In genomic region chr1:20328201-20328600, GRCh38 we compare ENCODE assay signal across 23 cellular contexts. TPM values are rescaled to one million over a fixed set of nuclear protein-coding genes. Genes with fewer than 3 reads are reported as not detected.
DNase-seq lines count a peak whose midpoint lies in the region; ATAC-seq and TF ChIP-seq lines count a peak whose summit lies in the region.
"Had no signal": no experiment of that assay in that cellular context is flagged by ENCODE, and none has a peak within 500 bp of the region (broad histone marks: within the 10 kb centered on the region; RNA-seq: fewer than 3 reads in every experiment).

No MANE protein-coding gene starts in this region.

- H3K27ac Mint-ChIP-seq in GM23338 = no peak overlapping the region
- no peak overlapping the region for H3K27ac Mint-ChIP-seq in activated naive CD4-positive, alpha-beta T cell treated with anti-CD3 and anti-CD28 coated beads, Interleukin-2, amount 50 U/mL, for 72 hours
- H3K27ac Mint-ChIP-seq: CD14-positive monocyte; CD4-positive, alpha-beta T cell had no signal

- H2AFZ ChIP-seq in GM23338 (no peak overlapping the region), parathyroid adenoma (peak overlapping the region; percentile 58)

- H4K20me1 ChIP-seq in GM23338 (replicated peaks; ENCODE audit: insufficient read depth) = no peaks in the 10 kb centered on the region
- H4K20me1 ChIP-seq: BLaER1 treated with 17β-estradiol and CSF1 and Interleukin-3, amounts not matched to agents 10 nM and 100 nM had no signal

- no peak overlapping the region for H3K4me2 ChIP-seq in GM23338
- H3K4me2 ChIP-seq in parathyroid adenoma (ENCODE audit: low read length) = no peak overlapping the region
- H3K4me2 ChIP-seq: A549 had no signal

- DNase-seq in GM23338 (ENCODE audit: low spot score) (peak; percentile 3), OCI-M1 (lab: John Stamatoyannopoulos, UW) (peak; percentile 1), upper lobe of right lung (peak; percentile 35), SKM-1 (lab: John Stamatoyannopoulos, UW; ENCODE audit: unreplicated experiment) (no peak), NCI-H774 (lab: John Stamatoyannopoulos, UW) (no peak)
- no peak for DNase-seq in activated naive CD4-positive, alpha-beta T cell treated with anti-CD3 and anti-CD28 coated beads, Interleukin-2, amount 50 U/mL, for 72 hours (ENCODE audit: low spot score in 2 of 2)
- DNase-seq: 8988T; ACHN; AML-193; BE2C; CD4-positive, alpha-beta T cell; CD8-positive, alpha-beta memory T cell; DMS 273 treated with DMSO at 0.1 percent for 48 hours; DMS79; EL; GDM1; GOT3 had no signal

- H3K27me3 Mint-ChIP-seq in GM23338 (ENCODE audit: insufficient read depth, low read depth, poor library complexity) = no peaks in the 10 kb centered on the region

- no peak overlapping the region for H3K9ac ChIP-seq in parathyroid adenoma
- H3K9ac ChIP-seq: BLaER1 treated with 17β-estradiol and CSF1 and Interleukin-3, amounts not matched to agents 10 nM and 100 nM had no signal

- H3K4me3 ChIP-seq in GM23338 (no peak overlapping the region), parathyroid adenoma (ENCODE audit: low read depth, low read length) (no peak overlapping the region), upper lobe of right lung (no peak overlapping the region)
- H3K4me3 ChIP-seq: A549; BLaER1 treated with 17β-estradiol and CSF1 and Interleukin-3, amounts not matched to agents 10 nM and 100 nM; GM12878; HAP-1 had no signal

- H3K4me1 ChIP-seq in GM23338 (ENCODE audit: insufficient read depth) = no peaks in the 10 kb centered on the region
- H3K4me1 ChIP-seq in parathyroid adenoma = peaks cover 35% of the 10 kb centered on the region
- H3K4me1 ChIP-seq in upper lobe of right lung = peaks cover 7% of the 10 kb centered on the region
- H3K4me1 ChIP-seq: A549, HAP-1 had no signal

- no peaks in the 10 kb centered on the region for H3K79me2 ChIP-seq in GM23338 (replicated peaks; ENCODE audit: insufficient read depth)
- no peaks in the 10 kb centered on the region for H3K79me2 ChIP-seq in parathyroid adenoma

- ATAC-seq in GM23338 (no peak), upper lobe of right lung (no peak)
- no peak for ATAC-seq in activated naive CD4-positive, alpha-beta T cell treated with anti-CD3 and anti-CD28 coated beads, Interleukin-2, amount 50 U/mL, for 72 hours
- ATAC-seq: A549, GM12878 had no signal

- H3K36me3 Mint-ChIP-seq in GM23338 (ENCODE audit: low read depth) = no peaks in the 10 kb centered on the region
- H3K36me3 Mint-ChIP-seq in activated naive CD4-positive, alpha-beta T cell treated with anti-CD3 and anti-CD28 coated beads, Interleukin-2, amount 50 U/mL, for 72 hours = no peaks in the 10 kb centered on the region
- H3K36me3 Mint-ChIP-seq: CD14-positive monocyte; CD8-positive, alpha-beta memory T cell had no signal

- no peaks in the 10 kb centered on the region for H3F3A ChIP-seq in GM23338 (replicated peaks; ENCODE audit: low read depth)

- no peaks in the 10 kb centered on the region for H3K9me3 ChIP-seq in parathyroid adenoma (ENCODE audit: control insufficient read depth, low read length)
- no peaks in the 10 kb centered on the region for H3K9me3 ChIP-seq in upper lobe of right lung
- H3K9me3 ChIP-seq: A549; BE2C; BLaER1 treated with 17β-estradiol and CSF1 and Interleukin-3, amounts not matched to agents 10 nM and 100 nM; HAP-1 had no signal

- no peaks in the 10 kb centered on the region for H3K9me3 Mint-ChIP-seq in GM23338
- no peaks in the 10 kb centered on the region for H3K9me3 Mint-ChIP-seq in activated naive CD4-positive, alpha-beta T cell treated with anti-CD3 and anti-CD28 coated beads, Interleukin-2, amount 50 U/mL, for 72 hours
- H3K9me3 Mint-ChIP-seq: CD4-positive, alpha-beta T cell; CD8-positive, alpha-beta memory T cell had no signal

- H3K4me3 Mint-ChIP-seq in GM23338 = no peak overlapping the region
- H3K4me3 Mint-ChIP-seq: CD14-positive monocyte; CD4-positive, alpha-beta T cell; CD8-positive, alpha-beta memory T cell had no signal

- TF ChIP-seq CTCF in GM23338 (conservative IDR thresholded peaks at IDR 0.05; ENCODE audit: low read depth in 2 of 2) (no peak), parathyroid adenoma (IDR thresholded peaks at IDR 0.05) (no peak), upper lobe of right lung (IDR thresholded peaks at IDR 0.05) (no peak)

- H3K27me3 ChIP-seq in GM23338 (ENCODE audit: insufficient read depth) = no peaks in the 10 kb centered on the region
- no peaks in the 10 kb centered on the region for H3K27me3 ChIP-seq in parathyroid adenoma (ENCODE audit: control insufficient read depth, insufficient read depth, low read length)
- H3K27me3 ChIP-seq in upper lobe of right lung = peaks cover 7% of the 10 kb centered on the region
- H3K27me3 ChIP-seq: BE2C; BLaER1 treated with 17β-estradiol and CSF1 and Interleukin-3, amounts not matched to agents 10 nM and 100 nM had no signal

- H3K36me3 ChIP-seq in GM23338 (ENCODE audit: insufficient read depth) (no peaks in the 10 kb centered on the region), parathyroid adenoma (ENCODE audit: control insufficient read depth, insufficient read depth, low read length) (no peaks in the 10 kb centered on the region), upper lobe of right lung (no peaks in the 10 kb centered on the region)
- H3K36me3 ChIP-seq: BE2C; BLaER1 treated with 17β-estradiol and CSF1 and Interleukin-3, amounts not matched to agents 10 nM and 100 nM; HAP-1 had no signal

- peaks cover 8% of the 10 kb centered on the region for H3K4me1 Mint-ChIP-seq in GM23338
- H3K4me1 Mint-ChIP-seq: CD14-positive monocyte had no signal

- H3K27ac ChIP-seq in GM23338 (ENCODE audit: low read depth) = no peak overlapping the region
- peak overlapping the region; percentile 73 for H3K27ac ChIP-seq in parathyroid adenoma
- no peak overlapping the region for H3K27ac ChIP-seq in upper lobe of right lung
- H3K27ac ChIP-seq: A549; BLaER1 treated with 17β-estradiol and CSF1 and Interleukin-3, amounts not matched to agents 10 nM and 100 nM had no signal

- H3K9me2 ChIP-seq in GM23338 (ENCODE audit: insufficient read depth) = no peaks in the 10 kb centered on the region

- intact Hi-C loops in upper lobe of right lung (cut with DNase I) = no loop called here

TF ChIP-seq in GM23338, 12 proteins besides CTCF, POLR2A, EP300 and RAD21 (continues in another document):
- no peak for TF ChIP-seq NANOG (IDR thresholded peaks at IDR 0.05; ENCODE audit: borderline replicate concordance)
- TF ChIP-seq ZNF331 (CRISPR knock-in tag; IDR thresholded peaks at IDR 0.05; ENCODE audit: low read depth) = no peak
- TF ChIP-seq CREB1 (CRISPR knock-in tag; IDR thresholded peaks at IDR 0.05; ENCODE audit: low read depth) = no peak
- TF ChIP-seq JUNB (IDR thresholded peaks at IDR 0.05; ENCODE audit: unreplicated experiment) = no peak

RNA-seq across cellular contexts. Expression of gene VWA5B1, which starts 37.5 kb away (rescaled TPM):
- 0.70 and 1.0 TPM in 2 replicates for total RNA-seq in GM23338 (2014; rRNA removed; shearing (Covaris generic))
- polyA plus RNA-seq in GM23338 (2016; fragmentation: Nextera tagmentation; extraction: Ambion mirVana) = 0.16 TPM in 2 replicates
- total RNA-seq in upper lobe of right lung = 0.09 TPM
- under 1 TPM; 0.10 to 0.30 TPM for total RNA-seq in activated naive CD4-positive, alpha-beta T cell treated with anti-CD3 and anti-CD28 coated beads, Interleukin-2, amount 50 U/mL, for 72 hours
- total RNA-seq: CD8-positive, alpha-beta memory T cell had no signal
- polyA plus RNA-seq: A549; CD14-positive monocyte; CD8-positive, alpha-beta memory T cell had no signal

Comparison
In these comparisons a context has a peak if more than half of its experiments do, and no peak if none do; other contexts are left out.
1. DNase-seq: peak in GM23338 (single experiment), OCI-M1 (single experiment) and upper lobe of right lung (single experiment); none in activated naive CD4-positive, alpha-beta T cell treated with anti-CD3 and anti-CD28 coated beads, Interleukin-2, amount 50 U/mL, for 72 hours (0 of 2), SKM-1 (single experiment) and NCI-H774 (single experiment).